In the genomic region with DNA sequence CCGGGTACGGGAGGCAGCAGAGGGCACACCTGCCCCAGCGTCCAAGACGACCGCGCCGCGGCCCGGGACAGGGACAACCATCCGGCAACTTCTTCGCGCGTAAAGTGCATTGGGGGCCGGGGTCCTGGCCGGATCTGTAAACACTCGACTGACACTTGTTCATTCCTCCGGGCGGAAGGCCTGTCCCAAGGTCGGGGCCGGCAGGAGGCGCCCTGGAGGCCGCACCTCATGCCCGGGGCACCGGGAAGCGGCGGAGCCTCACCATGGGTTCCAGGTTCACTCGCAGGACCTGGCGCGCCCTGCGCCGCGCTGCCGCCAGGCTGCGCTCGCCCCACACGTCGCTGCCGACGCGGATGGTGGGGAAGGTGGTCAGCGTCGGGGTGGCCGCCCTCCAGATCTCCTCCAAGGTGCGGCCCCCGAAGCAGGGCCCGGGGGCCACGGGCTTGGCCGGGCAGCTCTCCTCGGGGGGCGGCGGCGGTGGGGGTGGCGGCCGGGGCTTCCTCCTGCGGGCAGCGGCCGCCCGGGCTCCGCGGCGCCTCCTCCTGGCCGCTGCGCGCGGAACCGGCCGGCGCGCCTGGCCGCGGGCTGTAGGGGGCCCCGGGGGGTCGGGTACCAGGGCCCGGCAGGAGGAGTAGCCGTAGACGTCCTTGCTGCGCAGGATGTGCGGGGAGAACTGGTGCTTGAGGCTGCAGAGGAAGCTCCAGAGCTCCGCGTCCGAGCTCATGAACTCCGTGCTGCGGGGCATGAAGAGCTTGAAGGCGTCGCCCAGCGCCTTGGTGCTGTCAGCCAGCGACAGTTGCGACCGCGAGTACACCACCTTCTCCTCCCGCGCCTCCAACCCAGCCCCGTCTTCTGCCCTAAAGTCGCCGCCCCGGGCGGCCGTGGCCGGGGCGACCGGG, we compare ENCODE assay signal across 8 cellular contexts. TPM values are rescaled to one million over a fixed set of nuclear protein-coding genes. Genes with fewer than 3 reads are reported as not detected.
DNase-seq lines count a peak whose midpoint lies in the region; ATAC-seq and TF ChIP-seq lines count a peak whose summit lies in the region.

No MANE protein-coding gene starts in this region.

- peak overlapping the region; percentile 50; the same call in 1 of the 2 replicates for H3K27ac ChIP-seq in DND-41 (ENCODE audit: low read length)
- peak overlapping the region; percentile 96 to 99 (median 97) for H3K27ac ChIP-seq in thyroid gland

- no peaks in the 10 kb centered on the region for H3K9me3 Mint-ChIP-seq in osteocyte (ENCODE audit: unreplicated experiment)

- 9% methylated on average over 38 of the region's 101 CpGs; no CpG with 5 or more reads in 1 of the 2 donors for WGBS in thyroid gland, 2 donors

- H3K27me3 ChIP-seq in DND-41 (ENCODE audit: insufficient read depth, low read length, poor library complexity) (peaks cover 24% of the 10 kb centered on the region), thyroid gland (no peaks in the 10 kb centered on the region)

- peak overlapping the region; percentile 96 for H3K4me2 ChIP-seq in DND-41 (ENCODE audit: insufficient read depth, low read length)

- no peaks in the 10 kb centered on the region for H3K27me3 Mint-ChIP-seq in osteocyte (ENCODE audit: unreplicated experiment)

- peak overlapping the region; percentile 69 for H3K9ac ChIP-seq in DND-41 (ENCODE audit: low read depth, low read length)

- peak overlapping the region; percentile 90 for H3K4me3 Mint-ChIP-seq in osteocyte (ENCODE audit: unreplicated experiment)

- peak; percentile 68 for ATAC-seq in DND-41 (ENCODE audit: insufficient read depth, low read depth)
- ATAC-seq in GM21526 (IDR thresholded peaks at IDR 0.05; ENCODE audit: low FRiP score, unreplicated experiment): peak; percentile 52

- H3K36me3 Mint-ChIP-seq in osteocyte (ENCODE audit: unreplicated experiment): peaks cover 8% of the 10 kb centered on the region

- H3K4me1 ChIP-seq in DND-41 (ENCODE audit: insufficient read depth, low read length) (peaks cover 30% of the 10 kb centered on the region), thyroid gland (peaks cover 21 to 26% of the 10 kb centered on the region in 2 donors)

- H3K4me3 ChIP-seq in DND-41 (ENCODE audit: low read depth in 1 of 2, low read length in 2 of 2) (peak overlapping the region; percentile 47 to 79; a peak in 3 of 4 replicates), thyroid gland (replicated peaks in 1 of 3) (peak overlapping the region; percentile 61 to 91 (median 65))

- intact Hi-C loops in thyroid gland (cut with DNase I): loop anchor here (10.0 kb wide), 1 partner anchor 65 kb away; no protein-coding TSS in a partner anchor

- TF ChIP-seq POLR2A in thyroid gland (IDR thresholded peaks at IDR 0.05): peak in 1 of 2 donors; percentile 52

- peak; percentile 78 for TF ChIP-seq CTCF in DND-41 (IDR thresholded peaks at IDR 0.05; ENCODE audit: borderline replicate concordance, extremely low read depth, low read length, poor library complexity, severe bottlenecking)
- TF ChIP-seq CTCF in osteocyte (IDR thresholded peaks at IDR 0.05): peak; percentile 86
- TF ChIP-seq CTCF in thyroid gland (IDR thresholded peaks at IDR 0.05): peak; percentile 47 to 79 (median 57)

- H3K36me3 ChIP-seq in DND-41 (ENCODE audit: insufficient read depth, low read length): no peaks in the 10 kb centered on the region
- no peaks in the 10 kb centered on the region for H3K36me3 ChIP-seq in thyroid gland

- peak overlapping the region; percentile 77 for H3K27ac Mint-ChIP-seq in osteocyte (ENCODE audit: unreplicated experiment)

- no peaks in the 10 kb centered on the region for H4K20me1 ChIP-seq in DND-41 (ENCODE audit: insufficient read depth, low read length)

- peak overlapping the region; percentile 87 for H2AFZ ChIP-seq in DND-41 (ENCODE audit: low read depth, low read length)

- no peaks in the 10 kb centered on the region for H3K79me2 ChIP-seq in DND-41 (ENCODE audit: insufficient read depth, low read length)

- peak; percentile 75 for DNase-seq in DND-41
- peak; percentile 90 for DNase-seq in HuH-7 (ENCODE audit: low spot score)
- peak; percentile 35 for DNase-seq in SHP77 treated with DMSO at 0.1 percent for 48 hours (lab: John Stamatoyannopoulos, UW)
- DNase-seq in activated naive CD4-positive, alpha-beta T cell (lab: John Stamatoyannopoulos, UW): peak; percentile 55 to 71 (median 64)
- DNase-seq in globus pallidus (ENCODE audit: low spot score): peak; percentile 34
- DNase-seq in osteocyte (ENCODE audit: extremely low spot score, unreplicated experiment): peak; percentile 91
- peak; percentile 71 to 73 for DNase-seq in thyroid gland

- H3K4me1 Mint-ChIP-seq in osteocyte (ENCODE audit: unreplicated experiment): peaks cover 26% of the 10 kb centered on the region

- H3K9me3 ChIP-seq in DND-41 (ENCODE audit: insufficient read depth, low read length, severe bottlenecking): no peaks in the 10 kb centered on the region
- H3K9me3 ChIP-seq in thyroid gland: no peaks in the 10 kb centered on the region

RNA-seq across cellular contexts. Expression of a gene that starts 0.7 kb away (rescaled TPM):
- total RNA-seq in osteocyte: 45.2 and 46.6 TPM in 2 replicates
- 10 to 100 TPM; 19.9 to 33.5 (median 27.2) TPM for total RNA-seq in thyroid gland

Comparison
In these comparisons a context has a peak if more than half of its experiments do, and no peak if none do; other contexts are left out.
1. Peak in every context shown above with its lines: DNase-seq, ATAC-seq, H3K4me3 ChIP-seq and H3K27ac ChIP-seq.
2. DNase-seq: peak in every context shown above with its lines; median percentile 91 in osteocyte; 90 in HuH-7; 75 in DND-41; 72 in thyroid gland; 64 in activated naive CD4-positive, alpha-beta T cell; 35 in SHP77 treated with DMSO at 0.1 percent for 48 hours; 34 in globus pallidus.